Comparison of ENCODE assay signal across 1 cellular context in the genomic region with DNA sequence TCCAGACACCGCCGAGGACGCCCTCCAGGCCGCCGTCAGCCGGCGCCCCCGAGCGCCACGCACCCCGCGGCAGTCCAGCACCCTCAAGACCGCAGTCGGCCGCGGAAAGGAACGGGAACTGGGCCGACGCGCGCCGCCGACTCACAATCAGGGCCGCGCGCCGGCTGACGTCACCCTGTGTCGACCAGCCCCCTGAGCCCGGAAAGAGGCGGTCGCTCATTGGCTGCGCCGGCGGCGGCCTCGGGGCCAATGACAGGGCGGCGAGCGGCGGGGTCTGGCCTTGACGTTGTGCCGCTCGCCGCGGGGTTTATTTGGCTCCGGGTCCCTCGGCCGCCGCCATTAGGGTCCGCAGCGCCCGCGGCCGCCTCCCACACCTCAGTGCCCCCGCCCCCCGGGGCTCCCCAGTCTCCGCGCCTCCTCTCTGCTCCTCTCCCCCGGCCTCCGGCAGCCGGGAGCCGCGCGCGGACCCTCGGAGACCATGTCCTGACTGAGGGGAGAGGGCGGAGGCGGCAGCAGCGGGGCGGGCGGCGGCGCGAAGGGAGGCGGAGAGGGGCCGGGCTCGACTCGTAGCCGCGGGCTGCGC.
A peak's percentile ranks its signal among the peaks of the same experiment; 100 is the strongest.
TF ChIP-seq lines count a peak whose summit lies in the region.

No MANE protein-coding gene starts in this region.

TF ChIP-seq in A549, 52 proteins besides CTCF, POLR2A, EP300 and RAD21 (continued from another document):
- TF ChIP-seq, protein P1, sequence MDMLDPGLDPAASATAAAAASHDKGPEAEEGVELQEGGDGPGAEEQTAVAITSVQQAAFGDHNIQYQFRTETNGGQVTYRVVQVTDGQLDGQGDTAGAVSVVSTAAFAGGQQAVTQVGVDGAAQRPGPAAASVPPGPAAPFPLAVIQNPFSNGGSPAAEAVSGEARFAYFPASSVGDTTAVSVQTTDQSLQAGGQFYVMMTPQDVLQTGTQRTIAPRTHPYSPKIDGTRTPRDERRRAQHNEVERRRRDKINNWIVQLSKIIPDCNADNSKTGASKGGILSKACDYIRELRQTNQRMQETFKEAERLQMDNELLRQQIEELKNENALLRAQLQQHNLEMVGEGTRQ (IDR thresholded peaks at IDR 0.05), result no peak
- TF ChIP-seq ZFP36 (IDR thresholded peaks at IDR 0.05; ENCODE audit: borderline replicate concordance, partially characterized antibody) (no peak), NPAS2 (CRISPR knock-in tag; IDR thresholded peaks at IDR 0.05; ENCODE audit: borderline replicate concordance) (no peak), RNF2 (IDR thresholded peaks at IDR 0.05; ENCODE audit: borderline replicate concordance, low read depth) (no peak), FOSB (CRISPR knock-in tag; IDR thresholded peaks at IDR 0.05) (no peak), CBX8 (IDR thresholded peaks at IDR 0.05) (no peak), CEBPB (IDR thresholded peaks at IDR 0.05) (no peak), ATOH8 (CRISPR knock-in tag; IDR thresholded peaks at IDR 0.05; ENCODE audit: low read depth) (no peak), HOXB13 (CRISPR knock-in tag; IDR thresholded peaks at IDR 0.05; ENCODE audit: low read depth) (no peak), SMC3 (IDR thresholded peaks at IDR 0.05) (no peak), MAFK (IDR thresholded peaks at IDR 0.05; ENCODE audit: partially characterized antibody) (no peak), ZSCAN20 (CRISPR knock-in tag; IDR thresholded peaks at IDR 0.05) (no peak), CBX2 (IDR thresholded peaks at IDR 0.05; ENCODE audit: borderline replicate concordance, low read depth) (no peak), GATA3 (IDR thresholded peaks at IDR 0.05; ENCODE audit: borderline replicate concordance) (no peak), BHLHE40 (IDR thresholded peaks at IDR 0.05; ENCODE audit: low read depth, low read length) (no peak), MYC (IDR thresholded peaks at IDR 0.05; ENCODE audit: borderline replicate concordance, low read length) (no peak), POLR2AphosphoS2 (conservative IDR thresholded peaks at IDR 0.05; ENCODE audit: low read length) (no peak), RFX5 (IDR thresholded peaks at IDR 0.05) (peak; percentile 63; the same call in 1 of the 2 replicates), HOXA7 (CRISPR knock-in tag; IDR thresholded peaks at IDR 0.05) (no peak), HOXB5 (CRISPR knock-in tag; IDR thresholded peaks at IDR 0.05) (no peak), NR3C1 (IDR thresholded peaks at IDR 0.05) (no peak), ZNF302 (CRISPR knock-in tag; IDR thresholded peaks at IDR 0.05) (no peak), SREBF2 (IDR thresholded peaks at IDR 0.05) (no peak), HES2 (IDR thresholded peaks at IDR 0.05) (no peak), NFE2L2 (conservative IDR thresholded peaks at IDR 0.05; ENCODE audit: low read length) (no peak), CHD2 (IDR thresholded peaks at IDR 0.05; ENCODE audit: low read length, partially characterized antibody) (no peak), HMGXB4 (CRISPR knock-in tag; IDR thresholded peaks at IDR 0.05; ENCODE audit: borderline replicate concordance) (no peak), KDM1A (IDR thresholded peaks at IDR 0.05; ENCODE audit: low read depth) (no peak), PHF8 (IDR thresholded peaks at IDR 0.05; ENCODE audit: borderline replicate concordance, low read depth) (peak; percentile 95), CHD4 (IDR thresholded peaks at IDR 0.05; ENCODE audit: borderline replicate concordance) (no peak), EHF (CRISPR knock-in tag; IDR thresholded peaks at IDR 0.05) (no peak), TFCP2L1 (CRISPR knock-in tag; IDR thresholded peaks at IDR 0.05) (no peak), HEYL (CRISPR knock-in tag; IDR thresholded peaks at IDR 0.05) (no peak), MAZ (IDR thresholded peaks at IDR 0.05; ENCODE audit: borderline replicate concordance, low read depth, low read length) (no peak), RCOR1 (IDR thresholded peaks at IDR 0.05; ENCODE audit: low read depth, low read length) (no peak), HDAC2 (IDR thresholded peaks at IDR 0.05) (no peak), ZC3H11A (IDR thresholded peaks at IDR 0.05) (no peak), TP53 (CRISPR knock-in tag; IDR thresholded peaks at IDR 0.05) (no peak), JUNB (IDR thresholded peaks at IDR 0.05) (no peak), KDM5A (IDR thresholded peaks at IDR 0.05) (peak; percentile 59; the same call in 1 of the 2 replicates), EHMT2 (IDR thresholded peaks at IDR 0.05; ENCODE audit: low read depth) (no peak), FOSL2 (IDR thresholded peaks at IDR 0.05) (no peak), FOSL2 (CRISPR knock-in tag; IDR thresholded peaks at IDR 0.05) (peak; percentile 32; the same call in 1 of the 2 replicates)
- TF ChIP-seq, protein P2, sequence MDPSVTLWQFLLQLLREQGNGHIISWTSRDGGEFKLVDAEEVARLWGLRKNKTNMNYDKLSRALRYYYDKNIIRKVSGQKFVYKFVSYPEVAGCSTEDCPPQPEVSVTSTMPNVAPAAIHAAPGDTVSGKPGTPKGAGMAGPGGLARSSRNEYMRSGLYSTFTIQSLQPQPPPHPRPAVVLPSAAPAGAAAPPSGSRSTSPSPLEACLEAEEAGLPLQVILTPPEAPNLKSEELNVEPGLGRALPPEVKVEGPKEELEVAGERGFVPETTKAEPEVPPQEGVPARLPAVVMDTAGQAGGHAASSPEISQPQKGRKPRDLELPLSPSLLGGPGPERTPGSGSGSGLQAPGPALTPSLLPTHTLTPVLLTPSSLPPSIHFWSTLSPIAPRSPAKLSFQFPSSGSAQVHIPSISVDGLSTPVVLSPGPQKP (IDR thresholded peaks at IDR 0.05; ENCODE audit: low read depth, low read length), result no peak
- TF ChIP-seq, protein P3, sequence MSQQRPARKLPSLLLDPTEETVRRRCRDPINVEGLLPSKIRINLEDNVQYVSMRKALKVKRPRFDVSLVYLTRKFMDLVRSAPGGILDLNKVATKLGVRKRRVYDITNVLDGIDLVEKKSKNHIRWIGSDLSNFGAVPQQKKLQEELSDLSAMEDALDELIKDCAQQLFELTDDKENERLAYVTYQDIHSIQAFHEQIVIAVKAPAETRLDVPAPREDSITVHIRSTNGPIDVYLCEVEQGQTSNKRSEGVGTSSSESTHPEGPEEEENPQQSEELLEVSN (IDR thresholded peaks at IDR 0.05; ENCODE audit: borderline replicate concordance, low read depth), result 0 out of 2 replicates have a peak, but pooled peaks have one; percentile 33
- TF ChIP-seq, protein P4, sequence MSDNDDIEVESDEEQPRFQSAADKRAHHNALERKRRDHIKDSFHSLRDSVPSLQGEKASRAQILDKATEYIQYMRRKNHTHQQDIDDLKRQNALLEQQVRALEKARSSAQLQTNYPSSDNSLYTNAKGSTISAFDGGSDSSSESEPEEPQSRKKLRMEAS (IDR thresholded peaks at IDR 0.05), result peak; percentile 70; the same call in 1 of the 2 replicates
- TF ChIP-seq, protein P5, sequence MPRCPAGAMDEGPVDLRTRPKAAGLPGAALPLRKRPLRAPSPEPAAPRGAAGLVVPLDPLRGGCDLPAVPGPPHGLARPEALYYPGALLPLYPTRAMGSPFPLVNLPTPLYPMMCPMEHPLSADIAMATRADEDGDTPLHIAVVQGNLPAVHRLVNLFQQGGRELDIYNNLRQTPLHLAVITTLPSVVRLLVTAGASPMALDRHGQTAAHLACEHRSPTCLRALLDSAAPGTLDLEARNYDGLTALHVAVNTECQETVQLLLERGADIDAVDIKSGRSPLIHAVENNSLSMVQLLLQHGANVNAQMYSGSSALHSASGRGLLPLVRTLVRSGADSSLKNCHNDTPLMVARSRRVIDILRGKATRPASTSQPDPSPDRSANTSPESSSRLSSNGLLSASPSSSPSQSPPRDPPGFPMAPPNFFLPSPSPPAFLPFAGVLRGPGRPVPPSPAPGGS (IDR thresholded peaks at IDR 0.05), result peak; percentile 83; the same call in 2 of the 3 replicates
